In genomic region chr7:129361771-129362170, GRCh38 we compare ENCODE assay signal across 40 cellular contexts.
"Had no signal": no experiment of that assay in that cellular context is flagged by ENCODE, and none has a peak within 500 bp of the region (broad histone marks: within the 10 kb centered on the region; RNA-seq: fewer than 3 reads in every experiment).

No MANE protein-coding gene starts in this region.

- H3K4me1 Mint-ChIP-seq: activated naive CD4-positive, alpha-beta T cell treated with anti-CD3 and anti-CD28 coated beads, Interleukin-2, amount 50 U/mL, for 24 hours had no signal

- H3K27me3 Mint-ChIP-seq: activated naive CD4-positive, alpha-beta T cell treated with anti-CD3 and anti-CD28 coated beads, Interleukin-2, amount 10 ng/mL, durations not matched to agents 7 days and 5 days; activated naive CD4-positive, alpha-beta T cell treated with anti-CD3 and anti-CD28 coated beads, Interleukin-2, amount 50 U/mL, for 24 hours; activated naive CD8-positive, alpha-beta T cell; activated naive CD8-positive, alpha-beta T cell treated with anti-CD3 and anti-CD28 coated beads for 36 hours; activated naive CD8-positive, alpha-beta T cell treated with anti-CD3 and anti-CD28 coated beads, Interleukin-2, amount 10 ng/mL, durations not matched to agents 7 days and 5 days; activated naive CD8-positive, alpha-beta T cell treated with anti-CD3 and anti-CD28 coated beads, Interleukin-2, amount 50 U/mL, for 24 hours; activated T-cell treated with anti-CD3 and anti-CD28 coated beads, Interleukin-2, amount 50 U/mL, for 24 hours; activated T-helper 17 cell treated with anti-CD3 and anti-CD28 coated beads, Interleukin-2, amount 50 U/mL, for 72 hours; brain; central memory CD8-positive, alpha-beta T cell had no signal

- H3K36me3 ChIP-seq: adrenal gland, ascending aorta, brain microvascular endothelial cell, breast epithelium, cardiac muscle cell had no signal

- H3K36me3 Mint-ChIP-seq: activated naive CD4-positive, alpha-beta T cell treated with anti-CD3 and anti-CD28 coated beads, Interleukin-2, amount 10 ng/mL, durations not matched to agents 7 days and 5 days; activated naive CD4-positive, alpha-beta T cell treated with anti-CD3 and anti-CD28 coated beads, Interleukin-2, amount 50 U/mL, for 24 hours; activated naive CD4-positive, alpha-beta T cell treated with anti-CD3 and anti-CD28 coated beads, Interleukin-2, amount 50 U/mL, for 72 hours; activated naive CD8-positive, alpha-beta T cell; activated naive CD8-positive, alpha-beta T cell treated with anti-CD3 and anti-CD28 coated beads for 36 hours; activated naive CD8-positive, alpha-beta T cell treated with anti-CD3 and anti-CD28 coated beads, Interleukin-2, amount 10 ng/mL, durations not matched to agents 7 days and 5 days; brain had no signal

- H3K27ac ChIP-seq: adrenal gland, ascending aorta, body of pancreas, brain microvascular endothelial cell, breast epithelium, cardiac muscle cell had no signal

- FAIRE-seq: astrocyte, bronchial epithelial cell had no signal

- H3K4me3 Mint-ChIP-seq: activated naive CD4-positive, alpha-beta T cell treated with anti-CD3 and anti-CD28 coated beads for 36 hours; activated naive CD4-positive, alpha-beta T cell treated with anti-CD3 and anti-CD28 coated beads, Interleukin-2, amount 10 ng/mL, durations not matched to agents 7 days and 5 days; activated naive CD4-positive, alpha-beta T cell treated with anti-CD3 and anti-CD28 coated beads, Interleukin-2, amount 50 U/mL, for 24 hours; activated naive CD8-positive, alpha-beta T cell; activated naive CD8-positive, alpha-beta T cell treated with anti-CD3 and anti-CD28 coated beads for 36 hours; activated naive CD8-positive, alpha-beta T cell treated with anti-CD3 and anti-CD28 coated beads, Interleukin-2, amount 10 ng/mL, durations not matched to agents 7 days and 5 days; activated naive CD8-positive, alpha-beta T cell treated with anti-CD3 and anti-CD28 coated beads, Interleukin-2, amount 50 U/mL, for 24 hours; activated T-cell treated with anti-CD3 and anti-CD28 coated beads, Interleukin-2, amount 50 U/mL, for 24 hours; activated T-cell treated with anti-CD3 and anti-CD28 coated beads, Interleukin-2, amount 50 U/mL, for 4 hours; activated T-cell treated with anti-CD3 and anti-CD28 coated beads, Interleukin-2, amount 50 U/mL, for 72 hours; activated T-helper 1 cell treated with anti-CD3 and anti-CD28 coated beads, Interleukin-12 subunit alpha, Interleukin-12 subunit beta, Interleukin-2, Interleukin-4 antibody, amounts not matched to agents 30 ng/mL and 10 ng/mL and 1 ng/mL, durations not matched to agents 14 hours and 24 hours and 36 hours; activated T-helper 17 cell treated with anti-CD3 and anti-CD28 coated beads, Interleukin-2, amount 50 U/mL, for 72 hours; brain; central memory CD8-positive, alpha-beta T cell had no signal

- H3K9me3 Mint-ChIP-seq: activated naive CD4-positive, alpha-beta T cell treated with anti-CD3 and anti-CD28 coated beads for 36 hours; activated naive CD4-positive, alpha-beta T cell treated with anti-CD3 and anti-CD28 coated beads, Interleukin-2, amount 10 ng/mL, durations not matched to agents 7 days and 5 days; activated naive CD4-positive, alpha-beta T cell treated with anti-CD3 and anti-CD28 coated beads, Interleukin-2, amount 50 U/mL, for 24 hours; activated naive CD4-positive, alpha-beta T cell treated with anti-CD3 and anti-CD28 coated beads, Interleukin-2, amount 50 U/mL, for 72 hours; activated naive CD8-positive, alpha-beta T cell treated with anti-CD3 and anti-CD28 coated beads for 36 hours; activated naive CD8-positive, alpha-beta T cell treated with anti-CD3 and anti-CD28 coated beads, Interleukin-2, amount 10 ng/mL, durations not matched to agents 7 days and 5 days; activated naive CD8-positive, alpha-beta T cell treated with anti-CD3 and anti-CD28 coated beads, Interleukin-2, amount 50 U/mL, for 24 hours; activated T-cell treated with anti-CD3 and anti-CD28 coated beads, Interleukin-2, amount 50 U/mL, for 24 hours; activated T-cell treated with anti-CD3 and anti-CD28 coated beads, Interleukin-2, amount 50 U/mL, for 4 hours; activated T-cell treated with anti-CD3 and anti-CD28 coated beads, Interleukin-2, amount 50 U/mL, for 72 hours; activated T-helper 1 cell treated with anti-CD3 and anti-CD28 coated beads, Interleukin-12 subunit alpha, Interleukin-12 subunit beta, Interleukin-2, Interleukin-4 antibody, amounts not matched to agents 30 ng/mL and 10 ng/mL and 1 ng/mL, durations not matched to agents 14 hours and 24 hours and 36 hours; activated T-helper 17 cell treated with anti-CD3 and anti-CD28 coated beads, Interleukin-2, amount 50 U/mL, for 72 hours; brain; central memory CD8-positive, alpha-beta T cell had no signal

- DNase-seq: activated effector memory CD4-positive, alpha-beta T cell treated with anti-CD3 and anti-CD28 coated beads, Interleukin-2, amount 50 U/mL, for 16 hours; activated effector memory CD4-positive, alpha-beta T cell treated with Interleukin-2 at 50 U/mL for 16 hours; activated gamma-delta T cell; activated gamma-delta T cell treated with Interleukin-2 at 50 U/mL for 16 hours; activated naive CD4-positive, alpha-beta T cell; activated naive CD4-positive, alpha-beta T cell treated with anti-CD3 and anti-CD28 coated beads for 36 hours; activated naive CD4-positive, alpha-beta T cell treated with anti-CD3 and anti-CD28 coated beads, Interleukin-2, amount 10 ng/mL, durations not matched to agents 7 days and 5 days; activated naive CD4-positive, alpha-beta T cell treated with anti-CD3 and anti-CD28 coated beads, Interleukin-2, amount 50 U/mL, for 16 hours; activated naive CD4-positive, alpha-beta T cell treated with Interleukin-2 at 50 U/mL for 16 hours; activated naive CD8-positive, alpha-beta T cell treated with anti-CD3 and anti-CD28 coated beads for 36 hours; activated naive CD8-positive, alpha-beta T cell treated with anti-CD3 and anti-CD28 coated beads, Interleukin-2, amount 10 ng/mL, durations not matched to agents 7 days and 5 days; activated naive CD8-positive, alpha-beta T cell treated with anti-CD3 and anti-CD28 coated beads, Interleukin-2, amount 50 U/mL, for 24 hours; activated T-cell treated with anti-CD3 and anti-CD28 coated beads for 4 hours; activated T-cell treated with anti-CD3 and anti-CD28 coated beads, Interleukin-2, amount 50 U/mL, for 1 hour; activated T-cell treated with anti-CD3 and anti-CD28 coated beads, Interleukin-2, amount 50 U/mL, for 24 hours; activated T-cell treated with anti-CD3 and anti-CD28 coated beads, Interleukin-2, amount 50 U/mL, for 4 hours; activated T-cell treated with anti-CD3 and anti-CD28 coated beads, Interleukin-2, amount 50 U/mL, for 48 hours; activated T-cell treated with anti-CD3 and anti-CD28 coated beads, Interleukin-2, amount 50 U/mL, for 72 hours; adrenal gland; amniotic stem cell; amygdala; anterior cingulate cortex; aorta; body of pancreas; brain microvascular endothelial cell; caudate nucleus; central memory CD4-positive, alpha-beta T cell; cerebellar nuclear complex had no signal

- H3K4me3 ChIP-seq: adrenal gland, ascending aorta, body of pancreas, breast epithelium, cardiac muscle cell had no signal

- H3K27me3 ChIP-seq: adrenal gland, ascending aorta, body of pancreas, brain microvascular endothelial cell, breast epithelium, cardiac muscle cell had no signal

- ATAC-seq: activated naive CD4-positive, alpha-beta T cell treated with anti-CD3 and anti-CD28 coated beads, Interleukin-2, amount 50 U/mL, for 72 hours; activated naive CD8-positive, alpha-beta T cell treated with anti-CD3 and anti-CD28 coated beads, Interleukin-2, amount 50 U/mL, for 24 hours; activated T-cell treated with anti-CD3 and anti-CD28 coated beads, Interleukin-2, amount 50 U/mL, for 4 hours; activated T-cell treated with anti-CD3 and anti-CD28 coated beads, Interleukin-2, amount 50 U/mL, for 72 hours; activated T-helper 17 cell treated with anti-CD3 and anti-CD28 coated beads, Interleukin-2, amount 50 U/mL, for 72 hours; body of pancreas had no signal

- H3K27ac Mint-ChIP-seq: activated naive CD4-positive, alpha-beta T cell treated with anti-CD3 and anti-CD28 coated beads for 36 hours; activated naive CD4-positive, alpha-beta T cell treated with anti-CD3 and anti-CD28 coated beads, Interleukin-2, amount 10 ng/mL, durations not matched to agents 7 days and 5 days; activated naive CD4-positive, alpha-beta T cell treated with anti-CD3 and anti-CD28 coated beads, Interleukin-2, amount 50 U/mL, for 24 hours; activated naive CD4-positive, alpha-beta T cell treated with anti-CD3 and anti-CD28 coated beads, Interleukin-2, amount 50 U/mL, for 72 hours; activated naive CD8-positive, alpha-beta T cell; activated naive CD8-positive, alpha-beta T cell treated with anti-CD3 and anti-CD28 coated beads for 36 hours; activated naive CD8-positive, alpha-beta T cell treated with anti-CD3 and anti-CD28 coated beads, Interleukin-2, amount 10 ng/mL, durations not matched to agents 7 days and 5 days; activated naive CD8-positive, alpha-beta T cell treated with anti-CD3 and anti-CD28 coated beads, Interleukin-2, amount 50 U/mL, for 24 hours; activated T-cell treated with anti-CD3 and anti-CD28 coated beads, Interleukin-2, amount 50 U/mL, for 24 hours; activated T-cell treated with anti-CD3 and anti-CD28 coated beads, Interleukin-2, amount 50 U/mL, for 72 hours; activated T-helper 1 cell treated with anti-CD3 and anti-CD28 coated beads, Interleukin-12 subunit alpha, Interleukin-12 subunit beta, Interleukin-2, Interleukin-4 antibody, amounts not matched to agents 30 ng/mL and 10 ng/mL and 1 ng/mL, durations not matched to agents 14 hours and 24 hours and 36 hours; activated T-helper 17 cell treated with anti-CD3 and anti-CD28 coated beads, Interleukin-2, amount 50 U/mL, for 72 hours; brain had no signal

- H3K4me1 ChIP-seq: adrenal gland, ascending aorta, breast epithelium had no signal

- H3K9me3 ChIP-seq: adrenal gland, ascending aorta, body of pancreas, breast epithelium had no signal
